In the genomic region with DNA sequence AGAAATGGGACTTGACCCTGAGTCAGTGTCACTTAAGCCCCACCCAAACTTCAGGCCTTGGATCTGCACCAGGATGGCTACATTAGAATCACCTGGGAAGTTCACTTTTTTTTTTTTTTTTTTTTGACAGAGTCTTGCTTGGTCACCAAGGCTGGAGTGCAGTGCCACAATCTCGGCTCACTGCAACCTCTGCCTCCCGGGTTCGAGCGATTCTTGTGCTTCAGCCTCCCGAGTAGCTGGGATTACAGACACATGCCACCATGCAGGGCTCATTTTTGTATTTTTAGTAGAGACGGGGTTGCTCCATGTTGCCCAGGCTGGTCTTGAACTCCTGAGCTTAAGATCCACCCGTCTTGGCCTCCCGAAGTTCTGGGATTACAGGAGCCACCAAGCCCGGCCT, we compare ENCODE assay signal across 32 cellular contexts. TPM values are rescaled to one million over a fixed set of nuclear protein-coding genes. Genes with fewer than 3 reads are reported as not detected.
"Had no signal": no experiment of that assay in that cellular context is flagged by ENCODE, and none has a peak within 500 bp of the region (broad histone marks: within the 10 kb centered on the region; RNA-seq: fewer than 3 reads in every experiment).

No MANE protein-coding gene starts in this region.

- H3K27me3 ChIP-seq: suprapubic skin, testis, thyroid gland, tibial artery, transverse colon, upper lobe of right lung, uterus, vagina had no signal

- H3K9me3 Mint-ChIP-seq: stimulated activated effector memory CD8-positive, alpha-beta T cell treated with anti-CD3 and anti-CD28 coated beads, Interleukin-12 subunit alpha, Interleukin-12 subunit beta, amount 100 ng/mL, for 72 hours; stimulated activated memory B cell treated with anti-CD40 and anti-IgM and Interleukin-4, amounts not matched to agents 10 μg/mL and 1 μg/mL and 100 μg/mL, for 72 hours; stimulated activated naive B cell treated with anti-CD40 and anti-IgM and Interleukin-4, amounts not matched to agents 10 μg/mL and 1 μg/mL and 100 μg/mL, for 72 hours; stimulated activated naive CD8-positive, alpha-beta T cell treated with anti-CD3 and anti-CD28 coated beads, Interleukin-15, amount 100 ng/mL, for 72 hours; stimulated activated naive CD8-positive, alpha-beta T cell treated with anti-CD3 and anti-CD28 coated beads, Interleukin-15, Interleukin-2, amounts not matched to agents 100 ng/mL and 50 ng/mL, for 24 hours; type B pancreatic cell had no signal

- H3K27ac Mint-ChIP-seq: stimulated activated effector memory CD8-positive, alpha-beta T cell treated with anti-CD3 and anti-CD28 coated beads, Interleukin-12 subunit alpha, Interleukin-12 subunit beta, amount 100 ng/mL, for 72 hours; stimulated activated memory B cell treated with anti-CD40 and anti-IgM and Interleukin-4, amounts not matched to agents 10 μg/mL and 1 μg/mL and 100 μg/mL, for 72 hours; stimulated activated naive B cell treated with anti-CD40 and anti-IgM and Interleukin-4, amounts not matched to agents 10 μg/mL and 1 μg/mL and 100 μg/mL, for 72 hours; stimulated activated naive CD8-positive, alpha-beta T cell treated with anti-CD3 and anti-CD28 coated beads, Interleukin-15, amount 100 ng/mL, for 72 hours; stimulated activated naive CD8-positive, alpha-beta T cell treated with anti-CD3 and anti-CD28 coated beads, Interleukin-15, Interleukin-2, amounts not matched to agents 100 ng/mL and 50 ng/mL, for 24 hours; type B pancreatic cell had no signal

- H3K9me3 ChIP-seq: stomach, suprapubic skin, testis, thoracic aorta, thyroid gland, tibial artery, tibial nerve, transverse colon, upper lobe of left lung, upper lobe of right lung, uterus, vagina had no signal

- H3K4me1 ChIP-seq: testis, thyroid gland, tibial artery, tibial nerve, uterus, vagina had no signal

- H3K4me3 Mint-ChIP-seq: stimulated activated effector memory CD8-positive, alpha-beta T cell treated with anti-CD3 and anti-CD28 coated beads, Interleukin-12 subunit alpha, Interleukin-12 subunit beta, amount 100 ng/mL, for 72 hours; stimulated activated memory B cell treated with anti-CD40 and anti-IgM and Interleukin-4, amounts not matched to agents 10 μg/mL and 1 μg/mL and 100 μg/mL, for 72 hours; stimulated activated naive B cell treated with anti-CD40 and anti-IgM and Interleukin-4, amounts not matched to agents 10 μg/mL and 1 μg/mL and 100 μg/mL, for 72 hours; stimulated activated naive CD8-positive, alpha-beta T cell treated with anti-CD3 and anti-CD28 coated beads, Interleukin-15, amount 100 ng/mL, for 72 hours; stimulated activated naive CD8-positive, alpha-beta T cell treated with anti-CD3 and anti-CD28 coated beads, Interleukin-15, Interleukin-2, amounts not matched to agents 100 ng/mL and 50 ng/mL, for 24 hours; type B pancreatic cell had no signal

- DNase-seq: stimulated activated CD4-positive, alpha-beta T cell treated with anti-CD3 and anti-CD28 coated beads, Interleukin-2, amount 100 ng/mL, for 48 hours; stimulated activated CD4-positive, alpha-beta T cell treated with anti-CD3 and anti-CD28 coated beads, Interleukin-4, amount 100 ng/mL, for 1 hour; stimulated activated CD4-positive, alpha-beta T cell treated with anti-CD3 and anti-CD28 coated beads, Interleukin-4, amount 100 ng/mL, for 24 hours; stimulated activated CD4-positive, alpha-beta T cell treated with anti-CD3 and anti-CD28 coated beads, Interleukin-4, amount 100 ng/mL, for 4 hours; stimulated activated CD8-positive, alpha-beta memory T cell treated with anti-CD3 and anti-CD28 coated beads, Interleukin-4, amount 100 ng/mL, for 48 hours; stimulated activated naive B cell treated with anti-CD40 and anti-IgM and Interleukin-4, amounts not matched to agents 10 μg/mL and 1 μg/mL and 100 μg/mL, for 72 hours; stimulated activated naive CD4-positive, alpha-beta T cell; stimulated activated naive CD4-positive, alpha-beta T cell treated with Interleukin-2 at 50 U/mL for 16 hours; stimulated activated naive CD8-positive, alpha-beta T cell treated with anti-CD3 and anti-CD28 coated beads, Interleukin-15, amount 100 ng/mL, for 72 hours; stimulated activated naive CD8-positive, alpha-beta T cell treated with anti-CD3 and anti-CD28 coated beads, Interleukin-15, Interleukin-2, amounts not matched to agents 100 U/mL and 50 U/mL, for 24 hours; stomach; substantia nigra; testis; thyroid gland; tibial artery; transverse colon; trophoblast cell; upper lobe of right lung; uterus had no signal

- ATAC-seq: stimulated activated effector memory CD8-positive, alpha-beta T cell treated with anti-CD3 and anti-CD28 coated beads, Interleukin-12 subunit alpha, Interleukin-12 subunit beta, amount 100 ng/mL, for 72 hours; stimulated activated memory B cell treated with anti-CD40 and anti-IgM and Interleukin-4, amounts not matched to agents 10 μg/mL and 1 μg/mL and 100 μg/mL, for 72 hours; stimulated activated naive B cell treated with anti-CD40 and anti-IgM and Interleukin-4, amounts not matched to agents 10 μg/mL and 1 μg/mL and 100 μg/mL, for 72 hours; stimulated activated naive CD8-positive, alpha-beta T cell treated with anti-CD3 and anti-CD28 coated beads, Interleukin-15, amount 100 ng/mL, for 72 hours; stimulated activated naive CD8-positive, alpha-beta T cell treated with anti-CD3 and anti-CD28 coated beads, Interleukin-15, Interleukin-2, amounts not matched to agents 100 U/mL and 50 U/mL, for 24 hours; upper lobe of right lung had no signal

- H3K36me3 ChIP-seq: stomach, suprapubic skin, thoracic aorta, thyroid gland, tibial artery, tibial nerve, transverse colon, upper lobe of left lung, upper lobe of right lung, uterus, vagina had no signal

- H3K27me3 Mint-ChIP-seq: stimulated activated memory B cell treated with anti-CD40 and anti-IgM and Interleukin-4, amounts not matched to agents 10 μg/mL and 1 μg/mL and 100 μg/mL, for 72 hours; stimulated activated naive CD8-positive, alpha-beta T cell treated with anti-CD3 and anti-CD28 coated beads, Interleukin-15, amount 100 ng/mL, for 72 hours; stimulated activated naive CD8-positive, alpha-beta T cell treated with anti-CD3 and anti-CD28 coated beads, Interleukin-15, Interleukin-2, amounts not matched to agents 100 ng/mL and 50 ng/mL, for 24 hours had no signal

- H3K27ac ChIP-seq: stomach, suprapubic skin, testis, thoracic aorta, thyroid gland, tibial artery, tibial nerve, transverse colon, upper lobe of left lung, upper lobe of right lung, uterus, vagina had no signal

- H3K4me3 ChIP-seq: stomach, suprapubic skin, testis, thoracic aorta, thyroid gland, tibial artery, tibial nerve, transverse colon, upper lobe of left lung, upper lobe of right lung, uterus, vagina had no signal

- H3K36me3 Mint-ChIP-seq: stimulated activated effector memory CD8-positive, alpha-beta T cell treated with anti-CD3 and anti-CD28 coated beads, Interleukin-12 subunit alpha, Interleukin-12 subunit beta, amount 100 ng/mL, for 72 hours; stimulated activated memory B cell treated with anti-CD40 and anti-IgM and Interleukin-4, amounts not matched to agents 10 μg/mL and 1 μg/mL and 100 μg/mL, for 72 hours; stimulated activated naive B cell treated with anti-CD40 and anti-IgM and Interleukin-4, amounts not matched to agents 10 μg/mL and 1 μg/mL and 100 μg/mL, for 72 hours; type B pancreatic cell had no signal

RNA-seq across cellular contexts. Expression of a gene that starts 3.0 kb away (rescaled TPM):
- total RNA-seq: stomach, subcutaneous adipose tissue, suprapubic skin, temporal lobe, testis, thoracic aorta, thyroid gland, tibial nerve, transverse colon, upper lobe of right lung, ureter, urinary bladder, uterus, vagina had no signal
- polyA plus RNA-seq: urinary bladder had no signal
